In the genomic region with DNA sequence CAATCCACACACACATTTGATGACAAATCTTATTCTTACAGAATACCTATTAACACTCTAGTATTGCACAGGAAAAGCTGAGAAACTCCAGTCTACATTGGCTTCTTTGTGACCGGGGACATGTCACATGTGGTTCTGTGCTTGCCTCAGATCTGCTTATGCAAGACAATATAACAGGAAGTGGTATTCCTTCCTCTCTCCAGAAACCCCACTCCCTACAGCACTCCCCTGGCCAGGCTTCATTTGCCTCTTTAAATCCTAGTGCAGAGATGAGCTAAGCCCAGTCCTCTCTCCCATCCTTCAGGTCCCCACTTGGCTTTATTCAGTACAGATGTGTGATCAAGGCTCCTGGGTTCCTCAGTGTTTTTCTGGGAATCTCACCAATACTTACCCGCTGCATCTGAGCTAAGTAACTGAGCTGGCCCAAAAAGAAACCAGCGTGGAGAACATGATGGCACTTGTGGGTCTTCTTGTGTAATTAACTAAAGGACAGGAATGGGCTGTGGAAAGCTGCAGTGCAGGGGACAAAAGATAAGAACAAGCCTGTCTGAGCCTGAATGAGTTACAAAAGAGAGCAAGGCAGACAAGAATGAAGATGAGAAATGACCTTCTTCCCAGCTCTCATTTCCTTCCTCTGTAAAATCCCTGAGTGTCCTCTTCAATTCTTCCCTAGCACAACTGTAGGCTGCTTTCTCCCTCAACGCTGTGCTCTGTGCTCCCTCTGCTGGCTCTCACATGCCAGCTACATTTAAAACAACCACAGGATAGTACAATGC, we compare ENCODE assay signal across 8 cellular contexts.
A peak's percentile ranks its signal among the peaks of the same experiment; 100 is the strongest.
DNase-seq lines count a peak whose midpoint lies in the region; ATAC-seq, FAIRE-seq and TF ChIP-seq lines count a peak whose summit lies in the region.

No MANE protein-coding gene starts in this region.

- H3K36me3 ChIP-seq in H1 (ENCODE audit: control insufficient read depth in 2 of 4, insufficient read depth in 4 of 4, low read length in 3 of 4) (no peaks in the 10 kb centered on the region), mesenchymal stem cell (ENCODE audit: control insufficient read depth in 1 of 2, insufficient read depth in 2 of 2, low read depth in 1 of 2, low read length in 2 of 2) (no peaks in the 10 kb centered on the region)

- H4K5ac ChIP-seq in H1 (ENCODE audit: insufficient read length, low read depth, low read length) = no peak overlapping the region

- H3K79me1 ChIP-seq in H1 (ENCODE audit: low read depth, low read length) (no peaks in the 10 kb centered on the region), mesenchymal stem cell (replicated peaks; ENCODE audit: low read length, poor library complexity, severe bottlenecking) (no peaks in the 10 kb centered on the region)

- H4K20me1 ChIP-seq in H1 (replicated peaks in 1 of 2; ENCODE audit: control insufficient read depth in 1 of 2, insufficient read depth in 2 of 2, low read length in 2 of 2) = no peaks in the 10 kb centered on the region

- peak overlapping the region; percentile 99 for H2AFZ ChIP-seq in H1 (ENCODE audit: low read length)
- H2AFZ ChIP-seq in mesenchymal stem cell (ENCODE audit: low read depth, low read length) = no peak overlapping the region

- TF ChIP-seq RAD21 in H1 (IDR thresholded peaks at IDR 0.05 in 1 of 2, conservative IDR thresholded peaks at IDR 0.05 in 1 of 2; ENCODE audit: low read depth in 2 of 2, low read length in 2 of 2) = peak; percentile 96 to 97

- H3K9ac ChIP-seq in H1 (replicated peaks in 1 of 4; ENCODE audit: extremely low read depth in 1 of 4, low read depth in 3 of 4, low read length in 3 of 4) (no peak overlapping the region), mesenchymal stem cell (ENCODE audit: low read length) (peak overlapping the region; percentile 2)

- H3K79me2 ChIP-seq in H1 (ENCODE audit: control insufficient read depth in 1 of 2, insufficient read depth in 2 of 2, low read length in 2 of 2) = no peaks in the 10 kb centered on the region

- CTCF ChIA-PET in H1 (lab: Charles Lee; ENCODE audit: partially characterized antibody) = interaction anchor here (0.6 to 3.7 kb wide), 41 partner anchors 10 to 872 kb away, joined by 3 to 26 read pairs (median 3); no protein-coding TSS in a partner anchor

- H4K8ac ChIP-seq in H1 (ENCODE audit: extremely low read depth, insufficient read depth, low read length) (no peak overlapping the region), mesenchymal stem cell (ENCODE audit: low read length) (no peak overlapping the region)

- no peak overlapping the region for H3K23ac ChIP-seq in H1 (ENCODE audit: insufficient read length)
- H3K23ac ChIP-seq in mesenchymal stem cell (ENCODE audit: low read length in 2 of 2) = no peak overlapping the region

- peak overlapping the region; percentile 41 for H4K91ac ChIP-seq in H1 (replicated peaks; ENCODE audit: insufficient read length, low read length)
- H4K91ac ChIP-seq in mesenchymal stem cell (ENCODE audit: low read length) = no peak overlapping the region

- no peaks in the 10 kb centered on the region for H3K27me3 ChIP-seq in H1 (replicated peaks in 1 of 4; ENCODE audit: control insufficient read depth in 3 of 4, extremely low read depth in 1 of 4, insufficient read depth in 3 of 4, low read length in 3 of 4)
- H3K27me3 ChIP-seq in mesenchymal stem cell (ENCODE audit: control insufficient read depth in 1 of 2, insufficient read depth in 1 of 2, low read length in 2 of 2) = peaks cover 6 to 13% of the 10 kb centered on the region in 2 experiments

- DNase-seq in C1 segment of cervical spinal cord (lab: John Stamatoyannopoulos, UW) = peak in 11 of 14 donors; percentile 2 to 63 (median 25)
- DNase-seq in NCI-H345 (lab: John Stamatoyannopoulos, UW) = peak; percentile 52
- peak; percentile 15 to 22 for DNase-seq in activated CD4-positive, alpha-beta T cell treated with anti-CD3 and anti-CD28 coated beads for 24 hours (ENCODE audit: low read depth in 2 of 2)
- DNase-seq in H1 (ENCODE audit: low read depth in 1 of 2, low spot score in 2 of 2) = peak in 1 of 2 experiments; percentile 51
- peak; percentile 60 for DNase-seq in mesenchymal stem cell
- DNase-seq in stromal cell of bone marrow (ENCODE audit: low read depth) = peak; percentile 34

- no peak overlapping the region for H2BK5ac ChIP-seq in H1 (ENCODE audit: low read depth, low read length)
- H2BK5ac ChIP-seq in mesenchymal stem cell (ENCODE audit: low read depth, low read length, poor library complexity, severe bottlenecking) = no peak overlapping the region

- H2BK12ac ChIP-seq in H1 (ENCODE audit: low read depth, low read length) = no peak overlapping the region
- no peak overlapping the region for H2BK12ac ChIP-seq in mesenchymal stem cell (ENCODE audit: low read length in 2 of 2)

- ATAC-seq in GM18907 (IDR thresholded peaks at IDR 0.05; ENCODE audit: unreplicated experiment) = peak; percentile 94
- ATAC-seq in HG03432 (IDR thresholded peaks at IDR 0.05; ENCODE audit: unreplicated experiment) = peak; percentile 97

- H3K4ac ChIP-seq in H1 (replicated peaks; ENCODE audit: insufficient read length, low read depth, low read length) (no peak overlapping the region), mesenchymal stem cell (ENCODE audit: low read depth in 1 of 2, low read length in 2 of 2) (no peak overlapping the region)

- TF ChIP-seq EP300 in H1 (IDR thresholded peaks at IDR 0.05; ENCODE audit: borderline replicate concordance in 1 of 2, low read depth in 2 of 2, low read length in 2 of 2) = no peak

- H3K9me3 ChIP-seq in H1 (ENCODE audit: insufficient read depth in 2 of 2, low read depth in 1 of 2, low read length in 1 of 2) = 0 out of 4 replicates have a peak, but pooled peaks cover 0 to 2% of the 10 kb centered on the region in 2 experiments
- H3K9me3 ChIP-seq in mesenchymal stem cell (ENCODE audit: control insufficient read depth, low read length) = no peaks in the 10 kb centered on the region

- H2AK5ac ChIP-seq in H1 (ENCODE audit: low read depth, low read length) (no peak overlapping the region), mesenchymal stem cell (ENCODE audit: low read length, severe bottlenecking) (no peak overlapping the region)

- peak overlapping the region; percentile 52; the same call in 1 of the 2 replicates for H2BK20ac ChIP-seq in H1 (ENCODE audit: low read length)

- H3K27ac ChIP-seq in H1 (ENCODE audit: low read depth, low read length) (no peak overlapping the region), mesenchymal stem cell (ENCODE audit: low read length, poor library complexity, severe bottlenecking) (no peak overlapping the region)

- POLR2A ChIA-PET in H1 (lab: Charles Lee; ENCODE audit: partially characterized antibody) = interaction anchor here (0.7 to 1.7 kb wide), 2 partner anchors 9 to 617 kb away, joined by 3 to 4 read pairs; no protein-coding TSS in a partner anchor

- H3K14ac ChIP-seq in H1 (ENCODE audit: insufficient read length) = no peak overlapping the region
- no peak overlapping the region for H3K14ac ChIP-seq in mesenchymal stem cell (ENCODE audit: low read length in 2 of 2)

- no peak overlapping the region for H3K56ac ChIP-seq in H1 (replicated peaks; ENCODE audit: insufficient read length, low read depth, low read length)

- 61% methylated on average over 4 of the region's 4 CpGs; no CpG with 5 or more reads in 1 of the 2 experiments for WGBS in H1 (ENCODE audit: extremely low coverage in 1 of 2, insufficient coverage in 1 of 2, insufficient read length in 1 of 2, insufficient replicate concordance in 2 of 2, low coverage in 1 of 2, low lambda C conversion rate in 2 of 2, missing lambda C conversion rate in 1 of 2), 2 experiments
- 63% methylated on average over 4 of the region's 4 CpGs for WGBS in mesenchymal stem cell

- H2BK120ac ChIP-seq in H1 (replicated peaks; ENCODE audit: low read depth, low read length) (peak overlapping the region; percentile 26), mesenchymal stem cell (ENCODE audit: low read depth, low read length) (no peak overlapping the region)

- peak; percentile 99 for FAIRE-seq in H1 (lab: Jason Lieb, UNC)

- no peak for TF ChIP-seq POLR2A in H1 (IDR thresholded peaks at IDR 0.05; ENCODE audit: control extremely low read depth in 1 of 2, low read depth in 2 of 2, low read length in 2 of 2)

- H3K23me2 ChIP-seq in H1 (ENCODE audit: low read depth, low read length) = no peaks in the 10 kb centered on the region

- peak; percentile 69 to 94 (median 83) for TF ChIP-seq CTCF in H1 (IDR thresholded peaks at IDR 0.05; ENCODE audit: control extremely low read depth in 1 of 3, insufficient read depth in 1 of 3, low read depth in 1 of 3, low read length in 3 of 3)

- H2BK15ac ChIP-seq in H1 (ENCODE audit: low read length) = no peak overlapping the region
- H2BK15ac ChIP-seq in mesenchymal stem cell (ENCODE audit: low read depth, poor library complexity, severe bottlenecking) = no peak overlapping the region

- H3K4me2 ChIP-seq in H1 (ENCODE audit: insufficient read depth in 1 of 2, low read depth in 2 of 2, low read length in 2 of 2) (peak overlapping the region in 1 of 2 experiments; percentile 20; a peak in 1 of 4 replicates), mesenchymal stem cell (ENCODE audit: low read length, poor library complexity, severe bottlenecking) (no peak overlapping the region)

- peaks cover 0 to 6% (median 1%) of the 10 kb centered on the region in 4 experiments; a peak in 3 of 7 replicates for H3K4me1 ChIP-seq in H1 (replicated peaks in 1 of 4; ENCODE audit: control insufficient read depth in 3 of 4, insufficient read depth in 4 of 4, low read length in 3 of 4)
- H3K4me1 ChIP-seq in mesenchymal stem cell (ENCODE audit: control insufficient read depth, insufficient read depth, low read depth, low read length) = peaks cover 1% of the 10 kb centered on the region

- H3K4me3 ChIP-seq in H1 (ENCODE audit: extremely low read depth in 1 of 4, insufficient read depth in 2 of 4, low read depth in 3 of 4, low read length in 4 of 4) (no peak overlapping the region), mesenchymal stem cell (ENCODE audit: insufficient read depth in 1 of 2, low read depth in 1 of 2, low read length in 2 of 2) (no peak overlapping the region)

- no peak overlapping the region for H3K18ac ChIP-seq in H1 (ENCODE audit: extremely low read depth, low read length)
- H3K18ac ChIP-seq in mesenchymal stem cell (ENCODE audit: low read depth in 1 of 2, low read length in 2 of 2) = no peak overlapping the region

TF ChIP-seq in H1, 55 proteins besides CTCF, POLR2A, EP300 and RAD21 (continues in another document):
- TF ChIP-seq SP2 (IDR thresholded peaks at IDR 0.05; ENCODE audit: low read length) (no peak), ATF2 (IDR thresholded peaks at IDR 0.05; ENCODE audit: low read length) (peak; percentile 53; the same call in 1 of the 2 replicates), POU5F1 (IDR thresholded peaks at IDR 0.05; ENCODE audit: low read depth, low read length) (no peak)
